ENCODE assay signal across 20 cellular contexts in genomic region chr2:191301971-191302370, GRCh38.
"Had no signal": no experiment of that assay in that cellular context is flagged by ENCODE, and none has a peak within 500 bp of the region (broad histone marks: within the 10 kb centered on the region; RNA-seq: fewer than 3 reads in every experiment).

No MANE protein-coding gene starts in this region.

- H3K4me1 Mint-ChIP-seq: activated naive CD8-positive, alpha-beta T cell treated with anti-CD3 and anti-CD28 coated beads, Interleukin-2, amount 10 ng/mL, durations not matched to agents 7 days and 5 days had no signal

- H3K36me3 ChIP-seq: ascending aorta, neural progenitor cell, right atrium auricular region, spleen, thoracic aorta, uterus had no signal

- H3K27ac Mint-ChIP-seq: activated naive CD4-positive, alpha-beta T cell treated with anti-CD3 and anti-CD28 coated beads for 36 hours; activated naive CD8-positive, alpha-beta T cell treated with anti-CD3 and anti-CD28 coated beads, Interleukin-2, amount 10 ng/mL, durations not matched to agents 7 days and 5 days; activated T-cell treated with anti-CD3 and anti-CD28 coated beads, Interleukin-2, amount 50 U/mL, for 72 hours; brain; dendritic cell treated with granulocyte-macrophage colony-stimulating factor and Interleukin-4, amounts not matched to agents 40 ng/mL and 50 ng/mL, for 4 days; naive thymus-derived CD8-positive, alpha-beta T cell; neural progenitor cell; type B pancreatic cell had no signal

- H3K36me3 Mint-ChIP-seq: naive thymus-derived CD8-positive, alpha-beta T cell had no signal

- H3K9ac ChIP-seq: neural progenitor cell, parathyroid adenoma had no signal

- H3K27ac ChIP-seq: ascending aorta, neural progenitor cell, parathyroid adenoma, right atrium auricular region, spleen, thoracic aorta, uterus had no signal

- H3K4me1 ChIP-seq: uterus had no signal

- H3K9me3 Mint-ChIP-seq: activated naive CD4-positive, alpha-beta T cell treated with anti-CD3 and anti-CD28 coated beads for 36 hours; activated naive CD8-positive, alpha-beta T cell treated with anti-CD3 and anti-CD28 coated beads, Interleukin-2, amount 10 ng/mL, durations not matched to agents 7 days and 5 days; activated T-cell treated with anti-CD3 and anti-CD28 coated beads, Interleukin-2, amount 50 U/mL, for 72 hours; dendritic cell treated with granulocyte-macrophage colony-stimulating factor and Interleukin-4, amounts not matched to agents 40 ng/mL and 50 ng/mL, for 4 days; naive thymus-derived CD8-positive, alpha-beta T cell; neural progenitor cell; type B pancreatic cell had no signal

- H3K27me3 ChIP-seq: ascending aorta, neural progenitor cell, right atrium auricular region, spleen, uterus had no signal

- ATAC-seq: left ventricle myocardium superior; stimulated activated naive CD8-positive, alpha-beta T cell treated with anti-CD3 and anti-CD28 coated beads, Interleukin-15, Interleukin-2, amounts not matched to agents 100 U/mL and 50 U/mL, for 24 hours had no signal

- H3K27me3 Mint-ChIP-seq: brain; dendritic cell treated with granulocyte-macrophage colony-stimulating factor and Interleukin-4, amounts not matched to agents 40 ng/mL and 50 ng/mL, for 4 days; type B pancreatic cell had no signal

- H3K4me3 ChIP-seq: ascending aorta, neural progenitor cell, right atrium auricular region, spleen, thoracic aorta, uterus had no signal

- DNase-seq: activated naive CD4-positive, alpha-beta T cell treated with anti-CD3 and anti-CD28 coated beads for 36 hours; activated naive CD8-positive, alpha-beta T cell treated with anti-CD3 and anti-CD28 coated beads, Interleukin-2, amount 10 ng/mL, durations not matched to agents 7 days and 5 days; activated T-cell treated with anti-CD3 and anti-CD28 coated beads for 4 hours; islet precursor cell; left ventricle myocardium superior; occipital lobe; spleen; stimulated activated CD4-positive, alpha-beta T cell treated with anti-CD3 and anti-CD28 coated beads, Interleukin-2, amount 100 ng/mL, for 48 hours; stimulated activated naive CD8-positive, alpha-beta T cell treated with anti-CD3 and anti-CD28 coated beads, Interleukin-15, Interleukin-2, amounts not matched to agents 100 U/mL and 50 U/mL, for 24 hours; uterus had no signal

- H3K4me2 ChIP-seq: neural progenitor cell had no signal

- H3K4me3 Mint-ChIP-seq: activated naive CD4-positive, alpha-beta T cell treated with anti-CD3 and anti-CD28 coated beads for 36 hours; activated naive CD8-positive, alpha-beta T cell treated with anti-CD3 and anti-CD28 coated beads, Interleukin-2, amount 10 ng/mL, durations not matched to agents 7 days and 5 days; activated T-cell treated with anti-CD3 and anti-CD28 coated beads, Interleukin-2, amount 50 U/mL, for 72 hours; brain; dendritic cell treated with granulocyte-macrophage colony-stimulating factor and Interleukin-4, amounts not matched to agents 40 ng/mL and 50 ng/mL, for 4 days; naive thymus-derived CD8-positive, alpha-beta T cell; neural progenitor cell; type B pancreatic cell had no signal
